In genomic region chr1:91804546-91805023, GRCh38 we compare ENCODE assay signal across 8 cellular contexts.
A peak's percentile ranks its signal among the peaks of the same experiment; 100 is the strongest.
DNase-seq lines count a peak whose midpoint lies in the region; ATAC-seq and TF ChIP-seq lines count a peak whose summit lies in the region.

No MANE protein-coding gene starts in this region.

- DNase-seq in M059J (ENCODE audit: low read depth): peak; percentile 97
- DNase-seq in activated T-helper 1 cell treated with Interleukin-2 at 50 U/mL for 16 hours (ENCODE audit: low read depth): peak; percentile 77
- no peak for DNase-seq in mucosa of descending colon
- no peak for DNase-seq in stomach
- no peak for DNase-seq in GOT3 (lab: John Stamatoyannopoulos, UW)
- DNase-seq in mesenteric fat pad (ENCODE audit: low spot score): no peak

- intact Hi-C loops in mucosa of descending colon (cut with DNase I, micrococcal nuclease) (no loop called here), stomach (cut with DNase I; ENCODE audit: low total_unique reads) (no loop called here)

- no peak overlapping the region for H3K4me3 ChIP-seq in mucosa of descending colon
- no peak overlapping the region for H3K4me3 ChIP-seq in stomach

- 76 to 90% (median 86%) methylated on average over 13 of the region's 13 CpGs for WGBS in stomach, 5 donors

- H3K36me3 ChIP-seq in mucosa of descending colon (ENCODE audit: low read depth): no peaks in the 10 kb centered on the region
- H3K36me3 ChIP-seq in stomach: no peaks in the 10 kb centered on the region

- TF ChIP-seq CTCF in mucosa of descending colon (IDR thresholded peaks at IDR 0.05): no peak
- TF ChIP-seq CTCF in stomach (IDR thresholded peaks at IDR 0.05): no peak

- no peak for TF ChIP-seq EP300 in stomach (IDR thresholded peaks at IDR 0.05)

- H3K4me1 ChIP-seq in mucosa of descending colon (ENCODE audit: low read depth) (peaks cover 12% of the 10 kb centered on the region), stomach (peaks cover 15 to 63% (median 40%) of the 10 kb centered on the region in 4 donors)

- no peak for TF ChIP-seq POLR2A in GM18505 (IDR thresholded peaks at IDR 0.05; ENCODE audit: borderline replicate concordance, extremely low read depth, insufficient read depth, insufficient read length)
- no peak for TF ChIP-seq POLR2A in stomach (IDR thresholded peaks at IDR 0.05)

- ATAC-seq in GM18505 (IDR thresholded peaks at IDR 0.05; ENCODE audit: unreplicated experiment): peak; percentile 19
- ATAC-seq in mucosa of descending colon: peak; percentile 48
- no peak for ATAC-seq in GM21576 (IDR thresholded peaks at IDR 0.05; ENCODE audit: unreplicated experiment)

- no peaks in the 10 kb centered on the region for H3K27me3 ChIP-seq in stomach

- H3K27ac ChIP-seq in stomach: peak overlapping the region; percentile 0 to 69 (median 32)

- H3K9me3 ChIP-seq in mucosa of descending colon (no peaks in the 10 kb centered on the region), stomach (no peaks in the 10 kb centered on the region)

Comparison
In these comparisons a context has a peak if more than half of its experiments do, and no peak if none do; other contexts are left out.
1. DNase-seq: peak in M059J (single experiment) and activated T-helper 1 cell treated with Interleukin-2 at 50 U/mL for 16 hours (single experiment); none in mucosa of descending colon (0 of 3), stomach (single experiment), GOT3 (single experiment) and mesenteric fat pad (single experiment).